Comparison of ENCODE assay signal across 8 cellular contexts in genomic region chr12:92144631-92145480, GRCh38. TPM values are rescaled to one million over a fixed set of nuclear protein-coding genes. Genes with fewer than 3 reads are reported as not detected.
DNase-seq lines count a peak whose midpoint lies in the region; FAIRE-seq and TF ChIP-seq lines count a peak whose summit lies in the region.

No MANE protein-coding gene starts in this region.

- H3K27ac Mint-ChIP-seq in astrocyte (ENCODE audit: unreplicated experiment): peak overlapping the region; percentile 94

- peaks cover 55% of the 10 kb centered on the region for H3K79me2 ChIP-seq in astrocyte (ENCODE audit: insufficient read depth, low read length)

- H2AFZ ChIP-seq in astrocyte (ENCODE audit: low read depth, low read length): peak overlapping the region; percentile 2

- DNase-seq in NCI-H524 (lab: John Stamatoyannopoulos, UW): peak; percentile 48 to 67
- DNase-seq in NCI-H524 treated with DMSO at 0.1 percent for 48 hours (lab: John Stamatoyannopoulos, UW): no peak
- no peak for DNase-seq in LNCaP clone FGC (ENCODE audit: low read depth)
- peak; percentile 9 to 52 (median 27) for DNase-seq in T-helper 2 cell
- DNase-seq in astrocyte (ENCODE audit: low read depth): peak; percentile 63
- no peak for DNase-seq in skeletal muscle cell (ENCODE audit: low read depth)
- DNase-seq in iPS-NIHi7 (ENCODE audit: extremely low spot score): no peak

- no peaks in the 10 kb centered on the region for H3K27me3 Mint-ChIP-seq in astrocyte (ENCODE audit: low read depth, unreplicated experiment)

- H3K9me3 Mint-ChIP-seq in astrocyte (ENCODE audit: unreplicated experiment): no peaks in the 10 kb centered on the region

- peak overlapping the region; percentile 78 for H3K4me3 ChIP-seq in LNCaP clone FGC (ENCODE audit: low read depth, low read length)
- peak overlapping the region; percentile 92 for H3K4me3 ChIP-seq in astrocyte (ENCODE audit: insufficient read depth, low read depth, low read length)
- peak overlapping the region; percentile 94 for H3K4me3 ChIP-seq in iPS-15b (ENCODE audit: low read depth, low read length)
- H3K4me3 ChIP-seq in skeletal muscle cell (ENCODE audit: low read depth, low read length): peak overlapping the region; percentile 90

- peak overlapping the region; percentile 95 for H3K4me3 Mint-ChIP-seq in astrocyte (ENCODE audit: unreplicated experiment)

- H3K4me1 ChIP-seq in astrocyte (ENCODE audit: insufficient read depth, low read length) (peaks cover 13% of the 10 kb centered on the region), iPS-15b (ENCODE audit: control insufficient read depth, insufficient read depth, low read length) (peaks cover 4% of the 10 kb centered on the region)

- H3K9ac ChIP-seq in astrocyte (ENCODE audit: low read length) (peak overlapping the region; percentile 96), iPS-15b (ENCODE audit: low read depth, low read length) (peak overlapping the region; percentile 89)

- no peak for FAIRE-seq in astrocyte (lab: Jason Lieb, UNC)

- peaks cover 21% of the 10 kb centered on the region for H3K4me1 Mint-ChIP-seq in astrocyte (ENCODE audit: low read depth, unreplicated experiment)

- peaks cover 5% of the 10 kb centered on the region for H3K36me3 ChIP-seq in astrocyte (ENCODE audit: insufficient read depth, low read length)
- no peaks in the 10 kb centered on the region for H3K36me3 ChIP-seq in iPS-15b (ENCODE audit: control insufficient read depth, insufficient read depth, low read length)

- TF ChIP-seq CTCF in LNCaP clone FGC (IDR thresholded peaks at IDR 0.05; ENCODE audit: control insufficient read depth, extremely low read depth, insufficient read depth): 0 out of 2 replicates have a peak, but pooled peaks have one; percentile 4
- no peak for TF ChIP-seq CTCF in astrocyte (IDR thresholded peaks at IDR 0.05; ENCODE audit: insufficient read depth, low read depth, low read length)

- peaks cover 49% of the 10 kb centered on the region for H4K20me1 ChIP-seq in astrocyte (ENCODE audit: insufficient read depth, low read length)

- peak overlapping the region; percentile 87 for H3K4me2 ChIP-seq in astrocyte (ENCODE audit: low read length)

- H3K27me3 ChIP-seq in astrocyte (ENCODE audit: insufficient read depth, low read length) (no peaks in the 10 kb centered on the region), iPS-15b (ENCODE audit: control insufficient read depth, insufficient read depth, low read length) (no peaks in the 10 kb centered on the region)

- peak overlapping the region; percentile 97 for H3K27ac ChIP-seq in astrocyte (ENCODE audit: low read depth, low read length)

- peaks cover 10% of the 10 kb centered on the region for H3K36me3 Mint-ChIP-seq in astrocyte (ENCODE audit: low read depth, unreplicated experiment)

- no peaks in the 10 kb centered on the region for H3K9me3 ChIP-seq in astrocyte (ENCODE audit: insufficient read depth, low read depth, low read length)
- H3K9me3 ChIP-seq in iPS-15b (ENCODE audit: control insufficient read depth, insufficient read depth, low read length): no peaks in the 10 kb centered on the region

RNA-seq across cellular contexts. Expression of gene BTG1, which starts 0.8 kb away (rescaled TPM):
- 56.5 and 63.7 TPM in 2 replicates for total RNA-seq in astrocyte

Comparison
In these comparisons a context has a peak if more than half of its experiments do, and no peak if none do; other contexts are left out.
1. DNase-seq: peak in NCI-H524 (2 of 2), T-helper 2 cell (5 of 5) and astrocyte (single experiment); none in NCI-H524 treated with DMSO at 0.1 percent for 48 hours (single experiment), LNCaP clone FGC (single experiment), skeletal muscle cell (single experiment) and iPS-NIHi7 (single experiment).
2. Peak in every context shown above with its lines, with median percentiles within 50 percentile points of each other: H3K4me3 ChIP-seq.